20 cellular contexts compared by ENCODE assay signal in genomic region chr7:71239517-71239916, GRCh38.
DNase-seq lines count a peak whose midpoint lies in the region; ATAC-seq and TF ChIP-seq lines count a peak whose summit lies in the region.
"Had no signal": no experiment of that assay in that cellular context is flagged by ENCODE, and none has a peak within 500 bp of the region (broad histone marks: within the 10 kb centered on the region; RNA-seq: fewer than 3 reads in every experiment).

No MANE protein-coding gene starts in this region.

- peak; percentile 91 for ATAC-seq in gastrocnemius medialis
- no peak for ATAC-seq in HG02970 (IDR thresholded peaks at IDR 0.05; ENCODE audit: low FRiP score, unreplicated experiment)
- ATAC-seq in effector memory CD8-positive, alpha-beta T cell (replicated peaks): no peak
- no peak for ATAC-seq in activated CD8-positive, alpha-beta T cell treated with anti-CD3 and anti-CD28 coated beads for 36 hours
- ATAC-seq: PC-3, SK-N-SH treated with all-trans-retinoic acid at 6 μM for 48 hours had no signal

- CTCF ChIA-PET in activated CD8-positive, alpha-beta T cell treated with anti-CD3 and anti-CD28 coated beads for 36 hours (lab: Charles Lee): no interaction called here

- H3K9me3 Mint-ChIP-seq in effector memory CD8-positive, alpha-beta T cell: peaks cover 16 to 18% of the 10 kb centered on the region in 2 donors
- H3K9me3 Mint-ChIP-seq in activated CD8-positive, alpha-beta T cell treated with anti-CD3 and anti-CD28 coated beads for 36 hours: peaks cover 2% of the 10 kb centered on the region

- H3K27ac ChIP-seq in caudate nucleus (ENCODE audit: low read depth, low read length): peak overlapping the region; percentile 26
- peak overlapping the region; percentile 68 to 84 (median 77) for H3K27ac ChIP-seq in gastrocnemius medialis
- H3K27ac ChIP-seq: hepatocyte had no signal

- POLR2A ChIA-PET in activated CD8-positive, alpha-beta T cell treated with anti-CD3 and anti-CD28 coated beads for 36 hours (lab: Charles Lee): no interaction called here

- no peaks in the 10 kb centered on the region for H3K27me3 ChIP-seq in gastrocnemius medialis
- H3K27me3 ChIP-seq: hepatocyte had no signal

- no peaks in the 10 kb centered on the region for H3K27me3 Mint-ChIP-seq in effector memory CD8-positive, alpha-beta T cell
- H3K27me3 Mint-ChIP-seq in activated CD8-positive, alpha-beta T cell treated with anti-CD3 and anti-CD28 coated beads for 36 hours: no peaks in the 10 kb centered on the region
- H3K27me3 Mint-ChIP-seq: activated naive CD8-positive, alpha-beta T cell; CD4-positive, alpha-beta T cell; naive B cell had no signal

- no peaks in the 10 kb centered on the region for H3K36me3 ChIP-seq in gastrocnemius medialis

- in situ Hi-C loops in gastrocnemius medialis (cut with MboI; ENCODE audit: low sequenced_read_pairs in 4 of 4): no loop called here

- no peaks in the 10 kb centered on the region for H3K4me1 Mint-ChIP-seq in effector memory CD8-positive, alpha-beta T cell (ENCODE audit: low read depth in 2 of 2)
- no peaks in the 10 kb centered on the region for H3K4me1 Mint-ChIP-seq in activated CD8-positive, alpha-beta T cell treated with anti-CD3 and anti-CD28 coated beads for 36 hours (ENCODE audit: low read depth)
- H3K4me1 Mint-ChIP-seq: naive B cell had no signal

- TF ChIP-seq POLR2A in gastrocnemius medialis (IDR thresholded peaks at IDR 0.05): no peak

- intact Hi-C loops in gastrocnemius medialis (cut with DNase I; ENCODE audit: low total_unique reads): loop anchor here (2.0 to 10.0 kb wide), 3 partner anchors 65 to 493 kb away; no protein-coding TSS in a partner anchor
- intact Hi-C loops in activated CD8-positive, alpha-beta T cell treated with anti-CD3 and anti-CD28 coated beads for 36 hours (cut with micrococcal nuclease): no loop called here

- peaks cover 3% of the 10 kb centered on the region for H3K36me3 Mint-ChIP-seq in effector memory CD8-positive, alpha-beta T cell (ENCODE audit: insufficient read depth)
- H3K36me3 Mint-ChIP-seq in activated CD8-positive, alpha-beta T cell treated with anti-CD3 and anti-CD28 coated beads for 36 hours (ENCODE audit: low read depth): no peaks in the 10 kb centered on the region
- H3K36me3 Mint-ChIP-seq: activated naive CD8-positive, alpha-beta T cell; naive B cell had no signal

- no peak overlapping the region for H3K27ac Mint-ChIP-seq in effector memory CD8-positive, alpha-beta T cell
- H3K27ac Mint-ChIP-seq in activated CD8-positive, alpha-beta T cell treated with anti-CD3 and anti-CD28 coated beads for 36 hours: no peak overlapping the region
- H3K27ac Mint-ChIP-seq: activated naive CD8-positive, alpha-beta T cell; CD4-positive, alpha-beta T cell; naive B cell had no signal

- no peaks in the 10 kb centered on the region for H3K9me3 ChIP-seq in gastrocnemius medialis

- no peak overlapping the region for H3K4me3 Mint-ChIP-seq in effector memory CD8-positive, alpha-beta T cell
- H3K4me3 Mint-ChIP-seq in activated CD8-positive, alpha-beta T cell treated with anti-CD3 and anti-CD28 coated beads for 36 hours: no peak overlapping the region
- H3K4me3 Mint-ChIP-seq: activated naive CD8-positive, alpha-beta T cell; CD4-positive, alpha-beta T cell; naive B cell had no signal

- H3K4me1 ChIP-seq in gastrocnemius medialis: peaks cover 26 to 56% of the 10 kb centered on the region in 2 donors

- H3K4me3 ChIP-seq in gastrocnemius medialis: no peak overlapping the region
- H3K4me3 ChIP-seq: hepatocyte had no signal

- DNase-seq in DMS 273 treated with DMSO at 0.1 percent for 48 hours (lab: John Stamatoyannopoulos, UW) (peak; percentile 45), caudate nucleus (lab: John Stamatoyannopoulos, UW) (peak in 4 of 61 donors; percentile 8 to 17 (median 10)), left kidney (ENCODE audit: low read depth, low spot score) (peak; percentile 66), gastrocnemius medialis (peak; percentile 49 to 55), T-helper 9 cell (no peak)
- DNase-seq in effector memory CD8-positive, alpha-beta T cell: no peak
- no peak for DNase-seq in activated CD8-positive, alpha-beta T cell treated with anti-CD3 and anti-CD28 coated beads for 36 hours
- DNase-seq: activated CD4-positive, alpha-beta T cell treated with anti-CD3 and anti-CD28 coated beads, Interleukin-2, amount 50 U/mL, for 1 hour; activated T-cell treated with anti-CD3 and anti-CD28 coated beads, Interleukin-2, amount 50 U/mL, for 1 hour; CD4-positive, alpha-beta T cell; cortex of kidney; kidney glomerular epithelial cell; naive B cell; NCI-H2029; NCI-H524 treated with DMSO at 0.1 percent for 48 hours; PC-3 had no signal

- no peak for TF ChIP-seq CTCF in gastrocnemius medialis (IDR thresholded peaks at IDR 0.05 in 4 of 5, conservative IDR thresholded peaks at IDR 0.05 in 1 of 5)
- no peak for TF ChIP-seq CTCF in activated CD8-positive, alpha-beta T cell treated with anti-CD3 and anti-CD28 coated beads for 36 hours (IDR thresholded peaks at IDR 0.05)

Comparison
In these comparisons a context has a peak if more than half of its experiments do, and no peak if none do; other contexts are left out.
1. DNase-seq: peak in DMS 273 treated with DMSO at 0.1 percent for 48 hours (single experiment), left kidney (single experiment) and gastrocnemius medialis (2 of 2); none in T-helper 9 cell (single experiment), effector memory CD8-positive, alpha-beta T cell (0 of 3) and activated CD8-positive, alpha-beta T cell treated with anti-CD3 and anti-CD28 coated beads for 36 hours (single experiment).
2. ATAC-seq: peak in gastrocnemius medialis (2 of 2); none in HG02970 (single experiment), effector memory CD8-positive, alpha-beta T cell (single experiment) and activated CD8-positive, alpha-beta T cell treated with anti-CD3 and anti-CD28 coated beads for 36 hours (single experiment).